10 cellular contexts compared by ENCODE assay signal in genomic region chr5:150510460-150511263, GRCh38. TPM values are rescaled to one million over a fixed set of nuclear protein-coding genes. Genes with fewer than 3 reads are reported as not detected.
DNase-seq lines count a peak whose midpoint lies in the region; ATAC-seq and TF ChIP-seq lines count a peak whose summit lies in the region.
"Had no signal": no experiment of that assay in that cellular context is flagged by ENCODE, and none has a peak within 500 bp of the region (broad histone marks: within the 10 kb centered on the region; RNA-seq: fewer than 3 reads in every experiment).

No MANE protein-coding gene starts in this region.

- no peak overlapping the region for H2BK120ac ChIP-seq in trophoblast cell (ENCODE audit: insufficient read depth, low read length, poor library complexity)

- no peak overlapping the region for H4K8ac ChIP-seq in trophoblast cell (ENCODE audit: low read depth, low read length)

- peaks cover 75% of the 10 kb centered on the region for H3K4me1 ChIP-seq in adipocyte (ENCODE audit: control insufficient read depth, insufficient read depth, low read length)
- peaks cover 59% of the 10 kb centered on the region for H3K4me1 ChIP-seq in right cardiac atrium (ENCODE audit: control insufficient read depth, insufficient read depth, low read length)
- peaks cover 49 to 56% of the 10 kb centered on the region in 2 experiments for H3K4me1 ChIP-seq in trophoblast cell (ENCODE audit: control insufficient read depth in 1 of 2, insufficient read depth in 2 of 2, low read length in 2 of 2)

- WGBS in right cardiac atrium = 72% methylated on average over 12 of the region's 12 CpGs
- no CpG with 5 or more reads among the region's 12 CpGs for WGBS in trophoblast cell (ENCODE audit: extremely low coverage, insufficient coverage, insufficient read length)

- no peak overlapping the region for H3K4me2 ChIP-seq in trophoblast cell (ENCODE audit: low read length)

- peak overlapping the region; percentile 44 for H3K4ac ChIP-seq in trophoblast cell (ENCODE audit: low read depth, low read length)

- peak overlapping the region; percentile 14 for H3K18ac ChIP-seq in trophoblast cell (ENCODE audit: low read length)

- H3K36me3 ChIP-seq in adipocyte (ENCODE audit: control insufficient read depth, insufficient read depth, low read length, severe bottlenecking) = peaks cover 3% of the 10 kb centered on the region
- peaks cover 15 to 26% of the 10 kb centered on the region in 2 experiments for H3K36me3 ChIP-seq in trophoblast cell (ENCODE audit: control insufficient read depth in 1 of 2, insufficient read depth in 2 of 2, low read length in 2 of 2)

- TF ChIP-seq CTCF in C4-2B (conservative IDR thresholded peaks at IDR 0.05) = no peak

- ATAC-seq in right cardiac atrium (no peak), GM21423 (IDR thresholded peaks at IDR 0.05; ENCODE audit: unreplicated experiment) (no peak), HG02885 (IDR thresholded peaks at IDR 0.05; ENCODE audit: poor library complexity, unreplicated experiment) (no peak)

- no peak for DNase-seq in adipocyte (ENCODE audit: low read depth)
- DNase-seq in right cardiac atrium = peak in 2 of 3 donors; percentile 23 to 33
- no peak for DNase-seq in trophoblast cell
- DNase-seq in dedifferentiated amniotic fluid mesenchymal stem cell (ENCODE audit: extremely low spot score) = no peak
- DNase-seq in H4 (ENCODE audit: low spot score) = no peak
- DNase-seq: activated B cell treated with CpG ODN at 0.5 μM for 24 hours; CD4-positive, alpha-beta T cell had no signal

- intact Hi-C loops in right cardiac atrium (cut with DNase I) = no loop called here

- H3K9me3 ChIP-seq in adipocyte (ENCODE audit: control insufficient read depth, low read length) (no peaks in the 10 kb centered on the region), right cardiac atrium (ENCODE audit: control insufficient read depth, low read length) (no peaks in the 10 kb centered on the region), trophoblast cell (ENCODE audit: insufficient read depth, low read depth, low read length) (no peaks in the 10 kb centered on the region)

- H4K91ac ChIP-seq in trophoblast cell (ENCODE audit: low read depth, low read length) = no peak overlapping the region

- H4K12ac ChIP-seq in trophoblast cell (ENCODE audit: low read depth, low read length) = no peak overlapping the region

- H2BK12ac ChIP-seq in trophoblast cell (ENCODE audit: low read length) = no peak overlapping the region

- H3K23ac ChIP-seq in trophoblast cell (ENCODE audit: low read length) = no peak overlapping the region

- H3K4me3 ChIP-seq in adipocyte (ENCODE audit: low read length) = no peak overlapping the region
- H3K4me3 ChIP-seq in right cardiac atrium (ENCODE audit: low read length) = no peak overlapping the region
- H3K4me3 ChIP-seq in trophoblast cell (ENCODE audit: low read depth, low read length) = no peak overlapping the region

- peaks cover 4% of the 10 kb centered on the region for H3K79me1 ChIP-seq in trophoblast cell (ENCODE audit: low read length)

- H3K27ac ChIP-seq in C4-2B (peak overlapping the region; percentile 75), right cardiac atrium (ENCODE audit: low read length) (peak overlapping the region; percentile 1), trophoblast cell (ENCODE audit: low read depth, low read length) (peak overlapping the region; percentile 2)

- H2AK5ac ChIP-seq in trophoblast cell (ENCODE audit: low read length) = no peak overlapping the region

- H2BK5ac ChIP-seq in trophoblast cell (ENCODE audit: low read depth, low read length, poor library complexity) = no peak overlapping the region

- peaks cover 66% of the 10 kb centered on the region for H3K79me2 ChIP-seq in trophoblast cell (ENCODE audit: control insufficient read depth, insufficient read depth, low read length, poor library complexity)

- peak overlapping the region; percentile 11 for H2AFZ ChIP-seq in trophoblast cell (ENCODE audit: insufficient read depth, low read length, poor library complexity)

- H3K27me3 ChIP-seq in adipocyte (replicated peaks; ENCODE audit: control insufficient read depth, insufficient read depth, low read length) (no peaks in the 10 kb centered on the region), right cardiac atrium (ENCODE audit: control insufficient read depth, insufficient read depth) (no peaks in the 10 kb centered on the region), trophoblast cell (ENCODE audit: insufficient read depth, low read length) (no peaks in the 10 kb centered on the region)

- H3K9ac ChIP-seq in adipocyte (ENCODE audit: low read length) (peak overlapping the region; percentile 60), trophoblast cell (ENCODE audit: low read length) (no peak overlapping the region)

- no peak overlapping the region for H3K14ac ChIP-seq in trophoblast cell (ENCODE audit: low read length)

RNA-seq across cellular contexts. Expression of gene NDST1, which starts 2.7 kb away (rescaled TPM):
- total RNA-seq in right cardiac atrium = 10 to 100 TPM; 53.1 to 67.8 (median 58.7) TPM
- polyA plus RNA-seq in right cardiac atrium = 45.9 TPM
- polyA plus RNA-seq in trophoblast cell (2013) = 98.1 and 98.9 TPM in 2 replicates
- total RNA-seq in H4 (2014; rRNA removed; shearing (Covaris generic)) = 18.8 and 26.6 TPM in 2 replicates

Comparison
In these comparisons a context has a peak if more than half of its experiments do, and no peak if none do; other contexts are left out.
1. H3K27ac ChIP-seq: peak in every context shown above with its lines; median percentile 75 in C4-2B; 2 in trophoblast cell; 1 in right cardiac atrium.
2. DNase-seq: peak in right cardiac atrium (2 of 3); none in adipocyte (single experiment), trophoblast cell (0 of 2), dedifferentiated amniotic fluid mesenchymal stem cell (single experiment) and H4 (single experiment).